20 cellular contexts compared by ENCODE assay signal in the genomic region with DNA sequence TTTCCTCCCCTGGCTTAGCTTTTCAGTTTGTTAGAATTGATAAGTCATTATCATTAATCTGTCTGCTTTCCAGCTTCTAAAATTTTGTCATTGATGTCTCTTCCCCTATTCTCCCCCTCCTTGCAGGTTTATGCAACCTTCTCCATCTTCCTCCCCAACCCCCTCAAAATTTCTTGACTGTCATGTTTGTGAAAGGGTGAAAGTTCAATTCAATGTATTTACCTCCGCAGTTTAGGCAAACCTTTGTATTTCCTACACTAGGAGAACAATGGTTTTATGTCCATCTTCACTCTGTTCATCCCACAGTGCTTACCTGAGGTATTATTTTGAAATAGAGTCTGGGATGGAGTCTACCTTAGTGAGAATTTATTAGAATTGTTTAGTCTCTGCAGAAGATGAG.
DNase-seq lines count a peak whose midpoint lies in the region; ATAC-seq, FAIRE-seq and TF ChIP-seq lines count a peak whose summit lies in the region.
"Had no signal": no experiment of that assay in that cellular context is flagged by ENCODE, and none has a peak within 500 bp of the region (broad histone marks: within the 10 kb centered on the region; RNA-seq: fewer than 3 reads in every experiment).

No MANE protein-coding gene starts in this region.

- H2BK12ac ChIP-seq in H1 (ENCODE audit: low read depth, low read length), result no peak overlapping the region

- no peak overlapping the region for H3K56ac ChIP-seq in H1 (replicated peaks; ENCODE audit: insufficient read length, low read depth, low read length)

- H2BK5ac ChIP-seq in H1 (ENCODE audit: low read depth, low read length), result no peak overlapping the region

- DNase-seq in GM23338 (ENCODE audit: low spot score) (no peak), H1 (ENCODE audit: low read depth in 1 of 2, low spot score in 2 of 2) (no peak), right lobe of liver (no peak), omental fat pad (ENCODE audit: low spot score) (no peak), cortex of kidney (lab: John Stamatoyannopoulos, UW) (no peak)
- no peak for DNase-seq in activated T-cell treated with anti-CD3 and anti-CD28 coated beads, Interleukin-2, amount 50 U/mL, for 24 hours
- DNase-seq: ACHN; BE2C; C1 segment of cervical spinal cord; CD4-positive, CD25-positive, alpha-beta regulatory T cell; CD8-positive, alpha-beta memory T cell; COR-L47; HCEC 1CT; IMR-90 had no signal

- no peak for TF ChIP-seq RAD21 in H1 (IDR thresholded peaks at IDR 0.05 in 1 of 2, conservative IDR thresholded peaks at IDR 0.05 in 1 of 2; ENCODE audit: low read depth in 2 of 2, low read length in 2 of 2)

- FAIRE-seq in H1 (lab: Jason Lieb, UNC), result no peak
- FAIRE-seq: D721Med, G401.6, GM12891, GM19239, H54 had no signal

- H3K9me3 ChIP-seq in H1 (ENCODE audit: insufficient read depth in 2 of 2, low read depth in 1 of 2, low read length in 1 of 2) (no peaks in the 10 kb centered on the region), right lobe of liver (no peaks in the 10 kb centered on the region)
- H3K9me3 ChIP-seq: BE2C had no signal

- WGBS in H1 (ENCODE audit: extremely low coverage in 1 of 2, insufficient coverage in 1 of 2, insufficient read length in 1 of 2, insufficient replicate concordance in 2 of 2, low coverage in 1 of 2, low lambda C conversion rate in 2 of 2, missing lambda C conversion rate in 1 of 2), 2 experiments, result 93% methylated on average over 1 of the region's 1 CpG; no CpG with 5 or more reads in 1 of the 2 experiments
- WGBS in right lobe of liver (ENCODE audit: insufficient coverage, low coverage, low lambda C conversion rate, missing lambda C conversion rate), result 23% methylated on average over 1 of the region's 1 CpG

- CTCF ChIA-PET in H1 (lab: Charles Lee; ENCODE audit: partially characterized antibody), result interaction anchor here (1.2 kb wide), 1 partner anchor 9 kb away, joined by 6 read pairs; no protein-coding TSS in a partner anchor

- H3K27ac ChIP-seq in GM23338 (ENCODE audit: low read depth) (no peak overlapping the region), H1 (ENCODE audit: low read depth, low read length) (no peak overlapping the region), right lobe of liver (no peak overlapping the region)
- H3K27ac ChIP-seq: HL-60 had no signal

- H3K4ac ChIP-seq in H1 (replicated peaks; ENCODE audit: insufficient read length, low read depth, low read length), result no peak overlapping the region

- H3K36me3 ChIP-seq in GM23338 (ENCODE audit: insufficient read depth) (no peaks in the 10 kb centered on the region), H1 (ENCODE audit: control insufficient read depth in 2 of 4, insufficient read depth in 4 of 4, low read length in 3 of 4) (no peaks in the 10 kb centered on the region), right lobe of liver (no peaks in the 10 kb centered on the region)
- H3K36me3 ChIP-seq: BE2C had no signal

- H3K27me3 ChIP-seq in GM23338 (ENCODE audit: insufficient read depth) (no peaks in the 10 kb centered on the region), H1 (replicated peaks in 1 of 4; ENCODE audit: control insufficient read depth in 3 of 4, extremely low read depth in 1 of 4, insufficient read depth in 3 of 4, low read length in 3 of 4) (no peaks in the 10 kb centered on the region), right lobe of liver (no peaks in the 10 kb centered on the region)
- H3K27me3 ChIP-seq: BE2C had no signal

- POLR2A ChIA-PET in H1 (lab: Charles Lee; ENCODE audit: partially characterized antibody), result no interaction called here

- H3K9ac ChIP-seq in H1 (replicated peaks in 1 of 4; ENCODE audit: extremely low read depth in 1 of 4, low read depth in 3 of 4, low read length in 3 of 4), result no peak overlapping the region

- H3K27me3 Mint-ChIP-seq in GM23338 (ENCODE audit: insufficient read depth, low read depth, poor library complexity), result no peaks in the 10 kb centered on the region
- peaks cover 12% of the 10 kb centered on the region for H3K27me3 Mint-ChIP-seq in activated T-cell treated with anti-CD3 and anti-CD28 coated beads, Interleukin-2, amount 50 U/mL, for 24 hours
- H3K27me3 Mint-ChIP-seq: CD4-positive, CD25-positive, alpha-beta regulatory T cell had no signal

- peaks cover 18% of the 10 kb centered on the region for H3K4me1 Mint-ChIP-seq in GM23338
- H3K4me1 Mint-ChIP-seq in activated T-cell treated with anti-CD3 and anti-CD28 coated beads, Interleukin-2, amount 50 U/mL, for 24 hours (ENCODE audit: low read depth), result no peaks in the 10 kb centered on the region
- H3K4me1 Mint-ChIP-seq: CD4-positive, CD25-positive, alpha-beta regulatory T cell; CD8-positive, alpha-beta memory T cell had no signal

- H2BK15ac ChIP-seq in H1 (ENCODE audit: low read length), result no peak overlapping the region

- H2BK120ac ChIP-seq in H1 (replicated peaks; ENCODE audit: low read depth, low read length), result no peak overlapping the region

- ATAC-seq in GM23338 (no peak), right lobe of liver (peak in 3 of 4 donors; percentile 50 to 66 (median 50)), omental fat pad (ENCODE audit: low FRiP score) (no peak)

- TF ChIP-seq POLR2A in H1 (IDR thresholded peaks at IDR 0.05; ENCODE audit: control extremely low read depth in 1 of 2, low read depth in 2 of 2, low read length in 2 of 2) (no peak), right lobe of liver (IDR thresholded peaks at IDR 0.05) (no peak)

- peaks cover 4% of the 10 kb centered on the region; the same call in 2 of the 3 replicates for H3K36me3 Mint-ChIP-seq in GM23338 (ENCODE audit: low read depth)
- no peaks in the 10 kb centered on the region for H3K36me3 Mint-ChIP-seq in activated T-cell treated with anti-CD3 and anti-CD28 coated beads, Interleukin-2, amount 50 U/mL, for 24 hours (ENCODE audit: low read depth)
- H3K36me3 Mint-ChIP-seq: CD4-positive, CD25-positive, alpha-beta regulatory T cell; CD8-positive, alpha-beta memory T cell had no signal

- H3F3A ChIP-seq in GM23338 (replicated peaks; ENCODE audit: low read depth), result no peaks in the 10 kb centered on the region

- no peak for TF ChIP-seq CTCF in GM23338 (conservative IDR thresholded peaks at IDR 0.05; ENCODE audit: low read depth in 2 of 2)
- TF ChIP-seq CTCF in H1 (IDR thresholded peaks at IDR 0.05; ENCODE audit: control extremely low read depth in 1 of 3, insufficient read depth in 1 of 3, low read depth in 1 of 3, low read length in 3 of 3), result no peak
- no peak for TF ChIP-seq CTCF in right lobe of liver (IDR thresholded peaks at IDR 0.05)
- TF ChIP-seq CTCF in omental fat pad (IDR thresholded peaks at IDR 0.05), result no peak

- H3K9me2 ChIP-seq in GM23338 (ENCODE audit: insufficient read depth), result no peaks in the 10 kb centered on the region

- H2AFZ ChIP-seq in GM23338 (no peak overlapping the region), H1 (ENCODE audit: low read length) (0 out of 2 replicates have a peak overlapping the region, but pooled peaks have one; percentile 60)

- H3K4me1 ChIP-seq in GM23338 (ENCODE audit: insufficient read depth) (peaks cover 17% of the 10 kb centered on the region), H1 (replicated peaks in 1 of 4; ENCODE audit: control insufficient read depth in 3 of 4, insufficient read depth in 4 of 4, low read length in 3 of 4) (peaks cover 0 to 4% (median 1%) of the 10 kb centered on the region in 4 experiments; a peak in 3 of 7 replicates), right lobe of liver (peaks cover 0 to 16% (median 0%) of the 10 kb centered on the region in 4 donors)
- H3K4me1 ChIP-seq: BE2C had no signal

- intact Hi-C loops in right lobe of liver (cut with DNase I), result no loop called here

- H4K8ac ChIP-seq in H1 (ENCODE audit: extremely low read depth, insufficient read depth, low read length), result no peak overlapping the region

- peak overlapping the region; percentile 30; the same call in 1 of the 2 replicates for H3K4me2 ChIP-seq in GM23338
- H3K4me2 ChIP-seq in H1 (ENCODE audit: insufficient read depth in 1 of 2, low read depth in 2 of 2, low read length in 2 of 2), result no peak overlapping the region

- no peak overlapping the region for H3K27ac Mint-ChIP-seq in GM23338
- H3K27ac Mint-ChIP-seq in activated T-cell treated with anti-CD3 and anti-CD28 coated beads, Interleukin-2, amount 50 U/mL, for 24 hours, result no peak overlapping the region
- H3K27ac Mint-ChIP-seq: CD4-positive, CD25-positive, alpha-beta regulatory T cell; CD8-positive, alpha-beta memory T cell had no signal

- no peak overlapping the region for H3K14ac ChIP-seq in H1 (ENCODE audit: insufficient read length)

- H3K4me3 ChIP-seq in GM23338 (no peak overlapping the region), H1 (ENCODE audit: extremely low read depth in 1 of 4, insufficient read depth in 2 of 4, low read depth in 3 of 4, low read length in 4 of 4) (no peak overlapping the region), right lobe of liver (no peak overlapping the region)

- H4K20me1 ChIP-seq in GM23338 (replicated peaks; ENCODE audit: insufficient read depth), result no peaks in the 10 kb centered on the region
- H4K20me1 ChIP-seq in H1 (replicated peaks in 1 of 2; ENCODE audit: control insufficient read depth in 1 of 2, insufficient read depth in 2 of 2, low read length in 2 of 2), result no peaks in the 10 kb centered on the region

- H3K9me3 Mint-ChIP-seq in GM23338, result peaks cover 4% of the 10 kb centered on the region; the same call in 2 of the 3 replicates
- no peaks in the 10 kb centered on the region for H3K9me3 Mint-ChIP-seq in activated T-cell treated with anti-CD3 and anti-CD28 coated beads, Interleukin-2, amount 50 U/mL, for 24 hours

- no peak overlapping the region for H4K91ac ChIP-seq in H1 (replicated peaks; ENCODE audit: insufficient read length, low read length)

- no peak overlapping the region for H3K18ac ChIP-seq in H1 (ENCODE audit: extremely low read depth, low read length)

- no peak overlapping the region for H3K4me3 Mint-ChIP-seq in GM23338
- no peak overlapping the region for H3K4me3 Mint-ChIP-seq in activated T-cell treated with anti-CD3 and anti-CD28 coated beads, Interleukin-2, amount 50 U/mL, for 24 hours
- H3K4me3 Mint-ChIP-seq: CD8-positive, alpha-beta memory T cell had no signal

- H3K23ac ChIP-seq in H1 (ENCODE audit: insufficient read length), result no peak overlapping the region

- no peaks in the 10 kb centered on the region for H3K23me2 ChIP-seq in H1 (ENCODE audit: low read depth, low read length)

- TF ChIP-seq EP300 in H1 (IDR thresholded peaks at IDR 0.05; ENCODE audit: borderline replicate concordance in 1 of 2, low read depth in 2 of 2, low read length in 2 of 2), result no peak

- no peak overlapping the region for H2BK20ac ChIP-seq in H1 (ENCODE audit: low read length)

- no peak overlapping the region for H4K5ac ChIP-seq in H1 (ENCODE audit: insufficient read length, low read depth, low read length)

- no peak overlapping the region for H2AK5ac ChIP-seq in H1 (ENCODE audit: low read depth, low read length)

- no peaks in the 10 kb centered on the region for H3K79me2 ChIP-seq in GM23338 (replicated peaks; ENCODE audit: insufficient read depth)
- no peaks in the 10 kb centered on the region for H3K79me2 ChIP-seq in H1 (ENCODE audit: control insufficient read depth in 1 of 2, insufficient read depth in 2 of 2, low read length in 2 of 2)

- no peaks in the 10 kb centered on the region for H3K79me1 ChIP-seq in H1 (ENCODE audit: low read depth, low read length)

TF ChIP-seq in GM23338, 12 proteins besides CTCF, POLR2A, EP300 and RAD21 (continues in another document):
- TF ChIP-seq EZH2phosphoT487 (IDR thresholded peaks at IDR 0.05; ENCODE audit: unreplicated experiment), result no peak

TF ChIP-seq in H1, 55 proteins besides CTCF, POLR2A, EP300 and RAD21 (continues in another document):
- TF ChIP-seq KDM4A (IDR thresholded peaks at IDR 0.05; ENCODE audit: low read depth, low read length, severe bottlenecking), result no peak

Comparison
In these comparisons a context has a peak if more than half of its experiments do, and no peak if none do; other contexts are left out.
1. ATAC-seq: peak in right lobe of liver (3 of 4); none in GM23338 (single experiment) and omental fat pad (single experiment).